Comparison of ENCODE assay signal across 8 cellular contexts in genomic region chr19:9309139-9309973, GRCh38. TPM values are rescaled to one million over a fixed set of nuclear protein-coding genes. Genes with fewer than 3 reads are reported as not detected.
DNase-seq lines count a peak whose midpoint lies in the region; ATAC-seq and TF ChIP-seq lines count a peak whose summit lies in the region.

Gene ZNF699 (minus strand): TSS chr19:9309838. CDS start chr19:9305119, 4,719 bp downstream.

- H3K9me3 ChIP-seq in cardiac muscle cell (ENCODE audit: low read depth): no peaks in the 10 kb centered on the region
- no peaks in the 10 kb centered on the region for H3K9me3 ChIP-seq in parathyroid adenoma (ENCODE audit: control insufficient read depth, low read length)
- no peaks in the 10 kb centered on the region for H3K9me3 ChIP-seq in tibial artery

- CTCF ChIA-PET in GM10248 (lab: Yijun Ruan, JAX): interaction anchor here (1.0 to 2.4 kb wide), 3 partner anchors 13 to 104 kb away, joined by 3 to 10 read pairs (median 6); no protein-coding TSS in a partner anchor

- H3K27me3 ChIP-seq in cardiac muscle cell (no peaks in the 10 kb centered on the region), parathyroid adenoma (ENCODE audit: control insufficient read depth, insufficient read depth, low read length) (no peaks in the 10 kb centered on the region), tibial artery (no peaks in the 10 kb centered on the region)

- H3K27ac ChIP-seq in cardiac muscle cell: peak within 1 kb of the TSS; percentile 86
- peak within 1 kb of the TSS; percentile 89 for H3K27ac ChIP-seq in parathyroid adenoma
- peak within 1 kb of the TSS; percentile 89 to 90 for H3K27ac ChIP-seq in tibial artery

- POLR2A ChIA-PET in GM10248 (lab: Yijun Ruan, JAX): no interaction called here

- H3K9ac ChIP-seq in parathyroid adenoma: peak within 1 kb of the TSS; percentile 75

- no peaks in the 10 kb centered on the region for H3K79me2 ChIP-seq in parathyroid adenoma

- ATAC-seq in HG02623 (IDR thresholded peaks at IDR 0.05; ENCODE audit: unreplicated experiment): peak; percentile 87

- DNase-seq in GM10248 (ENCODE audit: extremely low spot score) (peak; percentile 94), NCI-H1092 treated with DMSO at 0.1 percent for 48 hours (lab: John Stamatoyannopoulos, UW) (peak; percentile 99), SKM-1 treated with dmso at 0.1 percent for 144 hours (lab: John Stamatoyannopoulos, UW; ENCODE audit: unreplicated experiment) (peak; percentile 98), cardiac muscle cell (ENCODE audit: low read depth in 1 of 2, low spot score in 1 of 2) (peak; percentile 99), tibial artery (peak; percentile 99)
- DNase-seq in activated naive CD8-positive, alpha-beta T cell treated with anti-CD3 and anti-CD28 coated beads, Interleukin-2, amount 50 U/mL, for 16 hours (ENCODE audit: low read depth, low spot score): peak; percentile 98

- peak within 1 kb of the TSS; percentile 68 for H3K4me2 ChIP-seq in parathyroid adenoma (ENCODE audit: low read length)

- H3K4me3 ChIP-seq in cardiac muscle cell (peak within 1 kb of the TSS; percentile 62), parathyroid adenoma (ENCODE audit: low read depth, low read length) (peak within 1 kb of the TSS; percentile 76), tibial artery (peak within 1 kb of the TSS; percentile 69 to 72)

- intact Hi-C loops in tibial artery (cut with DNase I; ENCODE audit: low total_unique reads): no loop called here

- TF ChIP-seq CTCF in GM10248 (IDR thresholded peaks at IDR 0.05; ENCODE audit: control extremely low read depth, extremely low read depth, low read depth, missing control alignments) (no peak), cardiac muscle cell (IDR thresholded peaks at IDR 0.05; ENCODE audit: low read depth, low read length) (no peak), parathyroid adenoma (IDR thresholded peaks at IDR 0.05) (no peak), tibial artery (IDR thresholded peaks at IDR 0.05) (no peak)

- H3K4me1 ChIP-seq in cardiac muscle cell (ENCODE audit: low read depth) (peaks cover 3% of the 10 kb centered on the region), parathyroid adenoma (no peaks in the 10 kb centered on the region), tibial artery (peaks cover 0 to 22% (median 8%) of the 10 kb centered on the region in 4 donors)

- H3K36me3 ChIP-seq in cardiac muscle cell (no peaks in the 10 kb centered on the region), parathyroid adenoma (ENCODE audit: control insufficient read depth, insufficient read depth, low read length) (no peaks in the 10 kb centered on the region), tibial artery (peaks cover 7 to 19% (median 17%) of the 10 kb centered on the region in 3 donors)

- H2AFZ ChIP-seq in parathyroid adenoma: peak within 1 kb of the TSS; percentile 99

RNA-seq across cellular contexts. Expression of gene ZNF699, which starts in this region (rescaled TPM):
- 17.1 and 20.9 TPM in 2 replicates for total RNA-seq in cardiac muscle cell
- 3.2 and 5.5 TPM in 2 replicates for polyA plus RNA-seq in cardiac muscle cell

Comparison
In these comparisons a context has a peak if more than half of its experiments do, and no peak if none do; other contexts are left out.
1. Peak in every context shown above with its lines: DNase-seq, ATAC-seq, H3K4me3 ChIP-seq and H3K27ac ChIP-seq.